ENCODE assay signal across 17 cellular contexts in the genomic region with DNA sequence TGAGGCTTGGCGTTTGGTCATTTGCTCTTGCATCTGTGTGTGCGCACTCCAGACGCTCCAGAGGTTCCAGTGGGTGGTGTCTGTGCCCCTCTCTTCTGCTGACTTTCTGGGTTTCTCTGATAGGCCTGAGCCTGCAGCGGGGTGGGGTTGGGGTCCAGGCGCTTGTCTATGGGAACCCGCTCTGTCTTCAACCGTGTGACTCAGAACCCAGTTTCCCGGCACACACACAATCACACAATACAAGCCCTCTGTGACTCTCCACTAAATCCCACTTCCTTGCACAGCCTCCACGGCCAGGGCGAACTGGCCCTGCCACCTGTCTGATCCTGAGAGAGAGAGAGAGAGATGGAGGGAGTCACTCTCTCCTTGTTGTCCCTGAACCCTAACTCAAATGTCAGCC. TPM values are rescaled to one million over a fixed set of nuclear protein-coding genes. Genes with fewer than 3 reads are reported as not detected.
DNase-seq lines count a peak whose midpoint lies in the region; ATAC-seq, FAIRE-seq and TF ChIP-seq lines count a peak whose summit lies in the region.
"Had no signal": no experiment of that assay in that cellular context is flagged by ENCODE, and none has a peak within 500 bp of the region (broad histone marks: within the 10 kb centered on the region; RNA-seq: fewer than 3 reads in every experiment).

No MANE protein-coding gene starts in this region.

- H3K4me3 Mint-ChIP-seq in astrocyte (ENCODE audit: unreplicated experiment) (peak overlapping the region; percentile 27), nephron progenitor cell (no peak overlapping the region)

- H3K4me1 ChIP-seq in cardiac muscle cell (ENCODE audit: low read depth) (peaks cover 50% of the 10 kb centered on the region), left ventricle myocardium inferior (no peaks in the 10 kb centered on the region), astrocyte (ENCODE audit: insufficient read depth, low read length) (peaks cover 4% of the 10 kb centered on the region)
- H3K4me1 ChIP-seq: Caco-2 had no signal

- no peaks in the 10 kb centered on the region for H3K9me3 ChIP-seq in cardiac muscle cell (ENCODE audit: low read depth)
- no peaks in the 10 kb centered on the region for H3K9me3 ChIP-seq in left ventricle myocardium inferior (replicated peaks)
- no peaks in the 10 kb centered on the region for H3K9me3 ChIP-seq in astrocyte (ENCODE audit: insufficient read depth, low read depth, low read length)
- H3K9me3 ChIP-seq: Caco-2, SJSA1 had no signal

- intact Hi-C loops in left ventricle myocardium inferior (cut with micrococcal nuclease): no loop called here

- H3K27ac Mint-ChIP-seq in astrocyte (ENCODE audit: unreplicated experiment): no peak overlapping the region
- peak overlapping the region; percentile 51 for H3K27ac Mint-ChIP-seq in nephron progenitor cell

- H3K27ac ChIP-seq in cardiac muscle cell: peak overlapping the region; percentile 65
- no peak overlapping the region for H3K27ac ChIP-seq in left ventricle myocardium inferior (replicated peaks)
- H3K27ac ChIP-seq in astrocyte (ENCODE audit: low read depth, low read length): no peak overlapping the region
- H3K27ac ChIP-seq: C4-2B, RWPE1, SJSA1 had no signal

- H2AFZ ChIP-seq in astrocyte (ENCODE audit: low read depth, low read length): no peak overlapping the region

- H3K9ac ChIP-seq in astrocyte (ENCODE audit: low read length): no peak overlapping the region

- H4K20me1 ChIP-seq in astrocyte (ENCODE audit: insufficient read depth, low read length): no peaks in the 10 kb centered on the region

- no peaks in the 10 kb centered on the region for H3K79me2 ChIP-seq in astrocyte (ENCODE audit: insufficient read depth, low read length)

- H3K9me3 Mint-ChIP-seq in astrocyte (ENCODE audit: unreplicated experiment) (no peaks in the 10 kb centered on the region), nephron progenitor cell (no peaks in the 10 kb centered on the region)

- H3K4me3 ChIP-seq in cardiac muscle cell: no peak overlapping the region
- no peak overlapping the region for H3K4me3 ChIP-seq in left ventricle myocardium inferior
- no peak overlapping the region for H3K4me3 ChIP-seq in astrocyte (ENCODE audit: insufficient read depth, low read depth, low read length)
- H3K4me3 ChIP-seq: SJSA1 had no signal

- ATAC-seq in GM21717 (IDR thresholded peaks at IDR 0.05; ENCODE audit: unreplicated experiment): no peak

- H3K4me1 Mint-ChIP-seq in astrocyte (ENCODE audit: low read depth, unreplicated experiment) (peaks cover 4% of the 10 kb centered on the region), nephron progenitor cell (peaks cover 38% of the 10 kb centered on the region)

- FAIRE-seq in astrocyte (lab: Jason Lieb, UNC): no peak
- FAIRE-seq: A204.1, H54 had no signal

- H3K4me2 ChIP-seq in astrocyte (ENCODE audit: low read length): no peak overlapping the region

- TF ChIP-seq CTCF in cardiac muscle cell (IDR thresholded peaks at IDR 0.05; ENCODE audit: low read depth, low read length): no peak
- TF ChIP-seq CTCF in left ventricle myocardium inferior (IDR thresholded peaks at IDR 0.05; ENCODE audit: borderline replicate concordance): no peak
- no peak for TF ChIP-seq CTCF in astrocyte (IDR thresholded peaks at IDR 0.05; ENCODE audit: insufficient read depth, low read depth, low read length)
- no peak for TF ChIP-seq CTCF in nephron progenitor cell (IDR thresholded peaks at IDR 0.05)

- H3K27me3 ChIP-seq in cardiac muscle cell: no peaks in the 10 kb centered on the region
- peaks cover 2% of the 10 kb centered on the region for H3K27me3 ChIP-seq in left ventricle myocardium inferior (ENCODE audit: low read depth)
- peaks cover 7% of the 10 kb centered on the region for H3K27me3 ChIP-seq in astrocyte (ENCODE audit: insufficient read depth, low read length)

- peaks cover 15% of the 10 kb centered on the region for H3K27me3 Mint-ChIP-seq in astrocyte (ENCODE audit: low read depth, unreplicated experiment)
- H3K27me3 Mint-ChIP-seq in nephron progenitor cell (ENCODE audit: low read depth, poor library complexity): peaks cover 10% of the 10 kb centered on the region

- H3K36me3 Mint-ChIP-seq in astrocyte (ENCODE audit: low read depth, unreplicated experiment): no peaks in the 10 kb centered on the region
- no peaks in the 10 kb centered on the region for H3K36me3 Mint-ChIP-seq in nephron progenitor cell (ENCODE audit: low read depth)

- DNase-seq in cardiac muscle cell (ENCODE audit: low read depth in 1 of 2, low spot score in 1 of 2) (no peak), left ventricle myocardium inferior (no peak), astrocyte (ENCODE audit: low read depth) (no peak), nephron progenitor cell (no peak), NCI-H1417 treated with DMSO at 0.1 percent for 48 hours (lab: John Stamatoyannopoulos, UW) (no peak), GF-D8 (lab: John Stamatoyannopoulos, UW) (no peak)
- DNase-seq: Caco-2, DMS153, MM.1S, NCI-H187 treated with DMSO at 0.1 percent for 48 hours, NCI-H446 had no signal

- H3K36me3 ChIP-seq in cardiac muscle cell (no peaks in the 10 kb centered on the region), left ventricle myocardium inferior (no peaks in the 10 kb centered on the region), astrocyte (ENCODE audit: insufficient read depth, low read length) (no peaks in the 10 kb centered on the region)
- H3K36me3 ChIP-seq: SJSA1 had no signal

RNA-seq across cellular contexts. Expression of gene RBM38, which starts 24.6 kb away (rescaled TPM):
- total RNA-seq in cardiac muscle cell (420 and 625 TPM in 2 replicates), left ventricle myocardium inferior (75.5 TPM), astrocyte (33.8 and 43.5 TPM in 2 replicates)
- polyA plus RNA-seq in cardiac muscle cell: 404 and 626 TPM in 2 replicates
